ENCODE assay signal across 1 cellular context in the genomic region with DNA sequence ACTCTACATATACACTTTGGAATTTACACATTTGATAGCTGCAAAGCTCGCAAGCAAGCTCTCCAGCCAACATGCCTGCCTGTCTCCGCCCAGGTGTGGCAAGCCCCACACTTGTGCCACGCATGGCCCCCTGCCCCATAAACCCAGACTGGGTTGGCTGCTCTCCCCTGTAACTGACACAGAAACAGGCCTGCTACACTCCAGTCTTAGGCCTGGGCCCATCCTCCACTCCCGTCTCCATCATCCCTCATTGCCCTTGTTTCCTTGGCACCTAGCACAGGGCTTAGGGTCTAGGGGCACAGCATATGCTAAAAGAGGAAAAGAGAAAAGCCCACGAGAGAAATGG.
TF ChIP-seq lines count a peak whose summit lies in the region.

No MANE protein-coding gene starts in this region.

TF ChIP-seq in WTC11, 78 proteins besides CTCF, POLR2A, EP300 and RAD21 (continued from another document):
- TF ChIP-seq ZSCAN18 (CRISPR knock-in tag; IDR thresholded peaks at IDR 0.05) = no peak
